Comparison of ENCODE assay signal across 8 cellular contexts in genomic region chr2:218068721-218069334, GRCh38. TPM values are rescaled to one million over a fixed set of nuclear protein-coding genes. Genes with fewer than 3 reads are reported as not detected.
DNase-seq lines count a peak whose midpoint lies in the region; ATAC-seq and TF ChIP-seq lines count a peak whose summit lies in the region.
"Not testable (repeated sequence)": the region's sequence is repeated elsewhere in the genome, so short reads cannot be mapped to it uniquely, and the experiment has no call there.

A gene with protein sequence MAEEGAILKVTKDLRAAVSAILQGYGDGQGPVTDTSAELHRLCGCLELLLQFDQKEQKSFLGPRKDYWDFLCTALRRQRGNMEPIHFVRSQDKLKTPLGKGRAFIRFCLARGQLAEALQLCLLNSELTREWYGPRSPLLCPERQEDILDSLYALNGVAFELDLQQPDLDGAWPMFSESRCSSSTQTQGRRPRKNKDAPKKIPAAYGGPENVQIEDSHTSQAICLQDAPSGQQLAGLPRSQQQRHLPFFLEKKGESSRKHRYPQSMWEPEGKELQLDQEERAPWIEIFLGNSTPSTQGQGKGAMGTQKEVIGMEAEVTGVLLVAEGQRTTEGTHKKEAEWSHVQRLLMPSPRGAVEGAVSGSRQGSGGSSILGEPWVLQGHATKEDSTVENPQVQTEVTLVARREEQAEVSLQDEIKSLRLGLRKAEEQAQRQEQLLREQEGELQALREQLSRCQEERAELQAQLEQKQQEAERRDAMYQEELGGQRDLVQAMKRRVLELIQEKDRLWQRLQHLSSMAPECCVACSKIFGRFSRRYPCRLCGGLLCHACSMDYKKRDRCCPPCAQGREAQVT (plus strand): TSS chr2:218069253. CDS start chr2:218070606, 1,353 bp downstream.

- CTCF ChIA-PET in CD4-positive, alpha-beta memory T cell (lab: Charles Lee; ENCODE audit: partially characterized antibody) = interaction anchor here (1.0 to 2.9 kb wide), 10 partner anchors 9 to 283 kb away, joined by 3 to 11 read pairs (median 4); no protein-coding TSS in a partner anchor
- CTCF ChIA-PET in activated CD8-positive, alpha-beta T cell treated with anti-CD3 and anti-CD28 coated beads for 36 hours (lab: Charles Lee) = interaction anchor here (1.0 to 2.4 kb wide), 21 partner anchors 10 to 283 kb away, joined by 3 to 25 read pairs (median 4); partner anchors contain the start of gene CXCR1

- intact Hi-C loops in CD4-positive, alpha-beta memory T cell (cut with micrococcal nuclease) = loop anchor here (1.0 kb wide), 2 partner anchors 280 to 284 kb away; no protein-coding TSS in a partner anchor
- intact Hi-C loops in activated CD8-positive, alpha-beta T cell treated with anti-CD3 and anti-CD28 coated beads for 36 hours (cut with micrococcal nuclease) = not testable (repeated sequence)

- peak within 1 kb of the TSS; percentile 55 to 84 (median 74) for H3K4me3 Mint-ChIP-seq in CD4-positive, alpha-beta memory T cell
- H3K4me3 Mint-ChIP-seq in activated CD8-positive, alpha-beta T cell treated with anti-CD3 and anti-CD28 coated beads for 36 hours = peak within 1 kb of the TSS; percentile 54

- not testable (repeated sequence) for H3K27ac ChIP-seq in CD4-positive, alpha-beta memory T cell (ENCODE audit: low read depth, low read length); effector memory CD4-positive, alpha-beta T cell (ENCODE audit: insufficient read depth, low read length, poor library complexity, severe bottlenecking)

- peak; percentile 69 to 78 (median 77) for DNase-seq in CD4-positive, alpha-beta memory T cell
- peak; percentile 63 for DNase-seq in GM20000 (ENCODE audit: low spot score)
- peak; percentile 5 for DNase-seq in HS-5 (ENCODE audit: low read depth)
- peak; percentile 51 for DNase-seq in NCI-H82 treated with DMSO at 0.1 percent for 48 hours (lab: John Stamatoyannopoulos, UW; ENCODE audit: unreplicated experiment)
- DNase-seq in activated CD8-positive, alpha-beta T cell treated with anti-CD3 and anti-CD28 coated beads for 36 hours = peak; percentile 75
- DNase-seq in effector memory CD4-positive, alpha-beta T cell = peak; percentile 24 to 47 (median 33)
- DNase-seq in medulla oblongata (ENCODE audit: extremely low spot score) = peak; percentile 80
- peak in 2 of 3 experiments; percentile 23 to 31 for DNase-seq in stimulated activated CD4-positive, alpha-beta T cell treated with anti-CD3 and anti-CD28 coated beads, TNF-alpha, amount 100 ng/mL, for 4 hours (ENCODE audit: low read depth in 3 of 3)

- not testable (repeated sequence) for H3K9me3 Mint-ChIP-seq in CD4-positive, alpha-beta memory T cell; activated CD8-positive, alpha-beta T cell treated with anti-CD3 and anti-CD28 coated beads for 36 hours

- H3K36me3 ChIP-seq in CD4-positive, alpha-beta memory T cell (ENCODE audit: insufficient read depth, low read length); effector memory CD4-positive, alpha-beta T cell (ENCODE audit: control insufficient read depth, insufficient read depth, low read length): not testable (repeated sequence)

- not testable (repeated sequence) for H3K27me3 ChIP-seq in CD4-positive, alpha-beta memory T cell (ENCODE audit: insufficient read depth, low read length); effector memory CD4-positive, alpha-beta T cell (replicated peaks; ENCODE audit: control insufficient read depth, insufficient read depth, low read length, poor library complexity, severe bottlenecking)

- not testable (repeated sequence) for H3K9me3 ChIP-seq in CD4-positive, alpha-beta memory T cell (ENCODE audit: control insufficient read depth in 1 of 2, low read length in 2 of 2); effector memory CD4-positive, alpha-beta T cell (ENCODE audit: control insufficient read depth, low read length)

- not testable (repeated sequence) for H3K4me1 ChIP-seq in CD4-positive, alpha-beta memory T cell (ENCODE audit: insufficient read depth, low read length); effector memory CD4-positive, alpha-beta T cell (ENCODE audit: control insufficient read depth, insufficient read depth, low read length, poor library complexity, severe bottlenecking)

- peak; percentile 97 for ATAC-seq in activated CD8-positive, alpha-beta T cell treated with anti-CD3 and anti-CD28 coated beads for 36 hours

- H3K27me3 Mint-ChIP-seq in CD4-positive, alpha-beta memory T cell = peaks cover 7 to 22% of the 10 kb centered on the region in 2 donors
- H3K27me3 Mint-ChIP-seq in activated CD8-positive, alpha-beta T cell treated with anti-CD3 and anti-CD28 coated beads for 36 hours = peaks cover 12% of the 10 kb centered on the region

- H3K36me3 Mint-ChIP-seq in CD4-positive, alpha-beta memory T cell; activated CD8-positive, alpha-beta T cell treated with anti-CD3 and anti-CD28 coated beads for 36 hours (ENCODE audit: low read depth): not testable (repeated sequence)

- peaks cover 3 to 11% (median 8%) of the 10 kb centered on the region in 4 donors for H3K4me1 Mint-ChIP-seq in CD4-positive, alpha-beta memory T cell
- H3K4me1 Mint-ChIP-seq in activated CD8-positive, alpha-beta T cell treated with anti-CD3 and anti-CD28 coated beads for 36 hours (ENCODE audit: low read depth) = not testable (repeated sequence)

- H3K4me3 ChIP-seq in CD4-positive, alpha-beta memory T cell (ENCODE audit: low read length in 2 of 2) = peak within 1 kb of the TSS in 1 of 2 donors; percentile 48
- peak within 1 kb of the TSS; percentile 22 for H3K4me3 ChIP-seq in effector memory CD4-positive, alpha-beta T cell (ENCODE audit: insufficient read depth, low read depth, low read length, poor library complexity, severe bottlenecking)

- peak; percentile 82 for TF ChIP-seq CTCF in GM20000 (IDR thresholded peaks at IDR 0.05; ENCODE audit: extremely low read depth, missing control alignments)
- TF ChIP-seq CTCF in activated CD8-positive, alpha-beta T cell treated with anti-CD3 and anti-CD28 coated beads for 36 hours (IDR thresholded peaks at IDR 0.05) = peak; percentile 80

- POLR2A ChIA-PET in CD4-positive, alpha-beta memory T cell (lab: Charles Lee; ENCODE audit: partially characterized antibody); activated CD8-positive, alpha-beta T cell treated with anti-CD3 and anti-CD28 coated beads for 36 hours (lab: Charles Lee): not testable (repeated sequence)

- H3K27ac Mint-ChIP-seq in CD4-positive, alpha-beta memory T cell = peak within 1 kb of the TSS in 5 of 7 donors; percentile 42 to 72 (median 65)
- peak within 1 kb of the TSS; percentile 20 for H3K27ac Mint-ChIP-seq in activated CD8-positive, alpha-beta T cell treated with anti-CD3 and anti-CD28 coated beads for 36 hours

RNA-seq across cellular contexts. Expression of the gene that starts here (rescaled TPM):
- under 1 TPM; 0.30 to 0.81 TPM for total RNA-seq in CD4-positive, alpha-beta memory T cell
- under 1 TPM in 1 of 2 donors, not detected in 1; 0.16 TPM for polyA plus RNA-seq in CD4-positive, alpha-beta memory T cell
- under 1 TPM; 0.76 to 0.88 TPM for total RNA-seq in activated CD8-positive, alpha-beta T cell treated with anti-CD3 and anti-CD28 coated beads for 36 hours

Comparison
In these comparisons a context has a peak if more than half of its experiments do, and no peak if none do; other contexts are left out.
1. Peak in DNase-seq in CD4-positive, alpha-beta memory T cell; RNA of the gene not detected or under 1 TPM.
2. Peak in DNase-seq and ATAC-seq in activated CD8-positive, alpha-beta T cell treated with anti-CD3 and anti-CD28 coated beads for 36 hours; RNA of the gene not detected or under 1 TPM.
3. DNase-seq: peak in every context shown above with its lines; median percentile 80 in medulla oblongata; 77 in CD4-positive, alpha-beta memory T cell; 75 in activated CD8-positive, alpha-beta T cell treated with anti-CD3 and anti-CD28 coated beads for 36 hours; 63 in GM20000; 51 in NCI-H82 treated with DMSO at 0.1 percent for 48 hours; 33 in effector memory CD4-positive, alpha-beta T cell; 27 in stimulated activated CD4-positive, alpha-beta T cell treated with anti-CD3 and anti-CD28 coated beads, TNF-alpha, amount 100 ng/mL, for 4 hours; 5 in HS-5.